In genomic region chr2:9142551-9143263, GRCh38 we compare ENCODE assay signal across 1 cellular context.
TF ChIP-seq lines count a peak whose summit lies in the region.

No MANE protein-coding gene starts in this region.

TF ChIP-seq in K562, 482 proteins besides CTCF, POLR2A, EP300 and RAD21 (continued from another document and continues in another):
- TF ChIP-seq MGA (IDR thresholded peaks at IDR 0.05): peak; percentile 81
- TF ChIP-seq ARID4B (CRISPR knock-in tag; IDR thresholded peaks at IDR 0.05): peak; percentile 76; the same call in 1 of the 2 replicates
- peak; percentile 54 to 83 for TF ChIP-seq E2F6 (IDR thresholded peaks at IDR 0.05; ENCODE audit: borderline replicate concordance in 1 of 2, extremely low read depth in 1 of 2, insufficient read depth in 1 of 2, insufficient read length in 1 of 2, low read depth in 1 of 2, low read length in 1 of 2, poor library complexity in 1 of 2, severe bottlenecking in 1 of 2)
- no peak for TF ChIP-seq ZNF165 (CRISPR knock-in tag; IDR thresholded peaks at IDR 0.05; ENCODE audit: borderline replicate concordance)
- peak; percentile 30; the same call in 1 of the 2 replicates for TF ChIP-seq RBFOX2 (IDR thresholded peaks at IDR 0.05; ENCODE audit: low read depth, low read length)
- TF ChIP-seq ZNF282 (CRISPR knock-in tag; IDR thresholded peaks at IDR 0.05): no peak
- TF ChIP-seq TFAP4 (CRISPR knock-in tag; IDR thresholded peaks at IDR 0.05; ENCODE audit: borderline replicate concordance): peak; percentile 91
- TF ChIP-seq L3MBTL2 (IDR thresholded peaks at IDR 0.05): peak; percentile 93
- no peak for TF ChIP-seq ZNF253 (CRISPR knock-in tag; conservative IDR thresholded peaks at IDR 0.05)
- peak; percentile 63; the same call in 1 of the 2 replicates for TF ChIP-seq MYNN (IDR thresholded peaks at IDR 0.05)
- no peak for TF ChIP-seq MYNN (CRISPR knock-in tag; IDR thresholded peaks at IDR 0.05)
- peak; percentile 90 for TF ChIP-seq RB1 (IDR thresholded peaks at IDR 0.05; ENCODE audit: low read depth)
- TF ChIP-seq CCNT2 (IDR thresholded peaks at IDR 0.05; ENCODE audit: borderline replicate concordance, extremely low read depth, insufficient read length, low read depth, low read length): peak; percentile 37
- no peak; the same call in 1 of the 2 replicates for TF ChIP-seq NR2C2 (CRISPR knock-in tag; IDR thresholded peaks at IDR 0.05)
- peak; percentile 30; the same call in 1 of the 2 replicates for TF ChIP-seq NR2C2 (tag; IDR thresholded peaks at IDR 0.05)
- peak; percentile 56; the same call in 1 of the 2 replicates for TF ChIP-seq HES1 (IDR thresholded peaks at IDR 0.05; ENCODE audit: low read depth)
- TF ChIP-seq ID3 (CRISPR knock-in tag; IDR thresholded peaks at IDR 0.05): no peak
- TF ChIP-seq ID3 (tag; IDR thresholded peaks at IDR 0.05): peak; percentile 59; the same call in 1 of the 2 replicates
- TF ChIP-seq CXXC5 (CRISPR knock-in tag; IDR thresholded peaks at IDR 0.05): peak; percentile 72; the same call in 1 of the 2 replicates
- TF ChIP-seq DMBX1 (CRISPR knock-in tag; IDR thresholded peaks at IDR 0.05; ENCODE audit: borderline replicate concordance): no peak
- TF ChIP-seq MTA2 (IDR thresholded peaks at IDR 0.05; ENCODE audit: low read depth): no peak; the same call in 1 of the 2 replicates
- no peak for TF ChIP-seq ARNT (IDR thresholded peaks at IDR 0.05)
- 0 out of 2 replicates have a peak, but pooled peaks have one; percentile 3 for TF ChIP-seq TEAD2 (tag; IDR thresholded peaks at IDR 0.05)
- TF ChIP-seq PRMT5 (CRISPR knock-in tag; IDR thresholded peaks at IDR 0.05): no peak
- no peak for TF ChIP-seq ZNF224 (CRISPR knock-in tag; IDR thresholded peaks at IDR 0.05)
- TF ChIP-seq GTF2A2 (tag; IDR thresholded peaks at IDR 0.05): no peak
- TF ChIP-seq HMG20A (CRISPR knock-in tag; conservative IDR thresholded peaks at IDR 0.05): no peak
- TF ChIP-seq CC2D1A (IDR thresholded peaks at IDR 0.05): peak; percentile 87
- no peak for TF ChIP-seq ZBTB2 (IDR thresholded peaks at IDR 0.05)
- no peak for TF ChIP-seq FOXM1 (IDR thresholded peaks at IDR 0.05; ENCODE audit: low read depth)
- peak; percentile 68; the same call in 1 of the 2 replicates for TF ChIP-seq FOXM1 (CRISPR knock-in tag; IDR thresholded peaks at IDR 0.05; ENCODE audit: low read depth)
- TF ChIP-seq CTCFL (IDR thresholded peaks at IDR 0.05; ENCODE audit: borderline replicate concordance, insufficient read depth, low read depth, low read length, poor library complexity, severe bottlenecking): peak; percentile 11
- no peak for TF ChIP-seq E2F4 (CRISPR knock-in tag; IDR thresholded peaks at IDR 0.05; ENCODE audit: low read depth)
- TF ChIP-seq FOXP1 (CRISPR knock-in tag; IDR thresholded peaks at IDR 0.05): 0 out of 2 replicates have a peak, but pooled peaks have one; percentile 52
